In genomic region chr17:27384261-27384701, GRCh38 we compare ENCODE assay signal across 9 cellular contexts.
DNase-seq lines count a peak whose midpoint lies in the region; ATAC-seq and TF ChIP-seq lines count a peak whose summit lies in the region.
"Had no signal": no experiment of that assay in that cellular context is flagged by ENCODE, and none has a peak within 500 bp of the region (broad histone marks: within the 10 kb centered on the region; RNA-seq: fewer than 3 reads in every experiment).

No MANE protein-coding gene starts in this region.

- BruUV-seq in A673 (replicated peaks; lab: Mats Ljungman, UMichigan): no TSS peak

- H3K27me3 ChIP-seq in A673 (replicated peaks; ENCODE audit: insufficient read depth, low read depth, low read length, poor library complexity): no peaks in the 10 kb centered on the region

- H3K4me1 ChIP-seq in A673 (ENCODE audit: insufficient read depth, low read length, poor library complexity, severe bottlenecking): peaks cover 14% of the 10 kb centered on the region

- no peak for TF ChIP-seq CTCF in A673 (conservative IDR thresholded peaks at IDR 0.05; ENCODE audit: low read depth, low read length)

- no peaks in the 10 kb centered on the region for H3K36me3 ChIP-seq in A673 (ENCODE audit: insufficient read depth, low read length, poor library complexity, severe bottlenecking)
- H3K36me3 ChIP-seq: esophagus squamous epithelium had no signal

- POLR2A ChIA-PET in A673 (lab: Charles Lee; ENCODE audit: low non-redundant PET): interaction anchor here (0.6 kb wide), 1 partner anchor 180 kb away, joined by 3 read pairs; no protein-coding TSS in a partner anchor

- no peak overlapping the region for H3K4me3 ChIP-seq in A673 (ENCODE audit: low read depth, low read length, poor library complexity, severe bottlenecking)
- H3K4me3 ChIP-seq: esophagus squamous epithelium had no signal

- H3K27ac ChIP-seq in A673 (ENCODE audit: low read depth, low read length, poor library complexity, severe bottlenecking): peak overlapping the region; percentile 57
- H3K27ac ChIP-seq: esophagus squamous epithelium had no signal

- peak; percentile 88 for ATAC-seq in left lobe of liver
- no peak for ATAC-seq in GM19395 (IDR thresholded peaks at IDR 0.05; ENCODE audit: unreplicated experiment)

- CTCF ChIA-PET in A673 (lab: Charles Lee): no interaction called here

- DNase-seq in A673 (ENCODE audit: low spot score): peak; percentile 85
- peak; percentile 99 for DNase-seq in M059J (ENCODE audit: low read depth)
- peak; percentile 81 for DNase-seq in cerebellum (ENCODE audit: low spot score)
- DNase-seq in left lobe of liver (ENCODE audit: low spot score): peak; percentile 70
- DNase-seq in OCI-M2 (lab: John Stamatoyannopoulos, UW; ENCODE audit: unreplicated experiment): no peak
- no peak for DNase-seq in NCI-H82 (lab: John Stamatoyannopoulos, UW)
- DNase-seq in GM19238 (ENCODE audit: insufficient read length, low spot score): no peak
- DNase-seq: esophagus squamous epithelium had no signal

- intact Hi-C loops in A673 (cut with micrococcal nuclease; ENCODE audit: unreplicated experiment): no loop called here

- no peaks in the 10 kb centered on the region for H3K9me3 ChIP-seq in A673 (ENCODE audit: low read depth, low read length, poor library complexity, severe bottlenecking)
- H3K9me3 ChIP-seq: esophagus squamous epithelium had no signal

Comparison
In these comparisons a context has a peak if more than half of its experiments do, and no peak if none do; other contexts are left out.
1. DNase-seq: peak in A673 (single experiment), M059J (single experiment), cerebellum (single experiment) and left lobe of liver (single experiment); none in OCI-M2 (single experiment), NCI-H82 (single experiment) and GM19238 (single experiment).